ENCODE assay signal across 2 cellular contexts in the genomic region with DNA sequence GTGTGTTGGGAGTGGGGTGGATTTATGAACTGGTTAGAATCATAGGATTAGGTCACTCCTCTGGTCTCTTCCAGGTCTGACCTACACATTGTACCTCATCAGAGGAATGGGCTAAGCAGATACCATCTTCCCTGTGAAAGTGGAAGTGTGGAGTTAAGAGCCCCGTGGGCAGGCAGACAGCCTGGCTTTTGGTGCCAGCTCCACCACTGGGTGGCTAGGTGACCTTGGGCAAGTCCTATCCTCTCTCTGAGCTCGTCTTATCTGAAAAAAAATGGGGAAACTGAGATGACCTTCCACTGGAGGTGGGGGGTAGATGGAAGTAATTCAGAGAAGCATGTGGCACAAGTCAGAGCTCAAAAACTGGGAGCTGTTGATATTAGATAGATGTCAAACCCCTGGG.
TF ChIP-seq lines count a peak whose summit lies in the region.

No MANE protein-coding gene starts in this region.

TF ChIP-seq in SK-N-SH treated with all-trans-retinoic acid at 6 μM for 48 hours, 23 proteins besides CTCF, POLR2A, EP300 and RAD21 (continued from another document):
- TF ChIP-seq CSDC2 (CRISPR knock-in tag; IDR thresholded peaks at IDR 0.05) (no peak), ESRRG (CRISPR knock-in tag; IDR thresholded peaks at IDR 0.05) (no peak), ZNF8 (CRISPR knock-in tag; IDR thresholded peaks at IDR 0.05) (no peak), BACH2 (CRISPR knock-in tag; IDR thresholded peaks at IDR 0.05; ENCODE audit: borderline replicate concordance) (no peak), GLIS3 (CRISPR knock-in tag; IDR thresholded peaks at IDR 0.05) (no peak), ZFP30 (CRISPR knock-in tag; IDR thresholded peaks at IDR 0.05) (no peak), TOX (CRISPR knock-in tag; IDR thresholded peaks at IDR 0.05; ENCODE audit: borderline replicate concordance) (no peak), SNAI2 (CRISPR knock-in tag; IDR thresholded peaks at IDR 0.05) (no peak), ZFP3 (CRISPR knock-in tag; IDR thresholded peaks at IDR 0.05) (no peak), ZNF565 (CRISPR knock-in tag; conservative IDR thresholded peaks at IDR 0.05; ENCODE audit: low read depth) (no peak), ZC3H10 (CRISPR knock-in tag; IDR thresholded peaks at IDR 0.05) (no peak), PPARA (CRISPR knock-in tag; IDR thresholded peaks at IDR 0.05; ENCODE audit: borderline replicate concordance) (no peak), ARNTL (CRISPR knock-in tag; IDR thresholded peaks at IDR 0.05; ENCODE audit: borderline replicate concordance, low read depth) (no peak)
- TF ChIP-seq, protein P1, sequence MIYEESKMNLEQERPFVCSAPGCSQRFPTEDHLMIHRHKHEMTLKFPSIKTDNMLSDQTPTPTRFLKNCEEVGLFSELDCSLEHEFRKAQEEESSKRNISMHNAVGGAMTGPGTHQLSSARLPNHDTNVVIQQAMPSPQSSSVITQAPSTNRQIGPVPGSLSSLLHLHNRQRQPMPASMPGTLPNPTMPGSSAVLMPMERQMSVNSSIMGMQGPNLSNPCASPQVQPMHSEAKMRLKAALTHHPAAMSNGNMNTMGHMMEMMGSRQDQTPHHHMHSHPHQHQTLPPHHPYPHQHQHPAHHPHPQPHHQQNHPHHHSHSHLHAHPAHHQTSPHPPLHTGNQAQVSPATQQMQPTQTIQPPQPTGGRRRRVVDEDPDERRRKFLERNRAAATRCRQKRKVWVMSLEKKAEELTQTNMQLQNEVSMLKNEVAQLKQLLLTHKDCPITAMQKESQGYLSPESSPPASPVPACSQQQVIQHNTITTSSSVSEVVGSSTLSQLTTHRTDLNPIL (CRISPR knock-in tag; IDR thresholded peaks at IDR 0.05; ENCODE audit: low read depth) = no peak
- TF ChIP-seq, protein P2, sequence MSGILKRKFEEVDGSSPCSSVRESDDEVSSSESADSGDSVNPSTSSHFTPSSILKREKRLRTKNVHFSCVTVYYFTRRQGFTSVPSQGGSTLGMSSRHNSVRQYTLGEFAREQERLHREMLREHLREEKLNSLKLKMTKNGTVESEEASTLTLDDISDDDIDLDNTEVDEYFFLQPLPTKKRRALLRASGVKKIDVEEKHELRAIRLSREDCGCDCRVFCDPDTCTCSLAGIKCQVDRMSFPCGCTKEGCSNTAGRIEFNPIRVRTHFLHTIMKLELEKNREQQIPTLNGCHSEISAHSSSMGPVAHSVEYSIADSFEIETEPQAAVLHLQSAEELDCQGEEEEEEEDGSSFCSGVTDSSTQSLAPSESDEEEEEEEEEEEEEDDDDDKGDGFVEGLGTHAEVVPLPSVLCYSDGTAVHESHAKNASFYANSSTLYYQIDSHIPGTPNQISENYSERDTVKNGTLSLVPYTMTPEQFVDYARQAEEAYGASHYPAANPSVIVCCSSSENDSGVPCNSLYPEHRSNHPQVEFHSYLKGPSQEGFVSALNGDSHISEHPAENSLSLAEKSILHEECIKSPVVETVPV (CRISPR knock-in tag; IDR thresholded peaks at IDR 0.05) = no peak
- TF ChIP-seq, protein P3, sequence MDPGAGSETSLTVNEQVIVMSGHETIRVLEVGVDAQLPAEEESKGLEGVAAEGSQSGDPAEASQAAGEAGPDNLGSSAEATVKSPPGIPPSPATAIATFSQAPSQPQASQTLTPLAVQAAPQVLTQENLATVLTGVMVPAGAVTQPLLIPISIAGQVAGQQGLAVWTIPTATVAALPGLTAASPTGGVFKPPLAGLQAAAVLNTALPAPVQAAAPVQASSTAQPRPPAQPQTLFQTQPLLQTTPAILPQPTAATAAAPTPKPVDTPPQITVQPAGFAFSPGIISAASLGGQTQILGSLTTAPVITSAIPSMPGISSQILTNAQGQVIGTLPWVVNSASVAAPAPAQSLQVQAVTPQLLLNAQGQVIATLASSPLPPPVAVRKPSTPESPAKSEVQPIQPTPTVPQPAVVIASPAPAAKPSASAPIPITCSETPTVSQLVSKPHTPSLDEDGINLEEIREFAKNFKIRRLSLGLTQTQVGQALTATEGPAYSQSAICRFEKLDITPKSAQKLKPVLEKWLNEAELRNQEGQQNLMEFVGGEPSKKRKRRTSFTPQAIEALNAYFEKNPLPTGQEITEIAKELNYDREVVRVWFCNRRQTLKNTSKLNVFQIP (CRISPR knock-in tag; IDR thresholded peaks at IDR 0.05; ENCODE audit: borderline replicate concordance, low read depth) = no peak
- TF ChIP-seq, protein P4, sequence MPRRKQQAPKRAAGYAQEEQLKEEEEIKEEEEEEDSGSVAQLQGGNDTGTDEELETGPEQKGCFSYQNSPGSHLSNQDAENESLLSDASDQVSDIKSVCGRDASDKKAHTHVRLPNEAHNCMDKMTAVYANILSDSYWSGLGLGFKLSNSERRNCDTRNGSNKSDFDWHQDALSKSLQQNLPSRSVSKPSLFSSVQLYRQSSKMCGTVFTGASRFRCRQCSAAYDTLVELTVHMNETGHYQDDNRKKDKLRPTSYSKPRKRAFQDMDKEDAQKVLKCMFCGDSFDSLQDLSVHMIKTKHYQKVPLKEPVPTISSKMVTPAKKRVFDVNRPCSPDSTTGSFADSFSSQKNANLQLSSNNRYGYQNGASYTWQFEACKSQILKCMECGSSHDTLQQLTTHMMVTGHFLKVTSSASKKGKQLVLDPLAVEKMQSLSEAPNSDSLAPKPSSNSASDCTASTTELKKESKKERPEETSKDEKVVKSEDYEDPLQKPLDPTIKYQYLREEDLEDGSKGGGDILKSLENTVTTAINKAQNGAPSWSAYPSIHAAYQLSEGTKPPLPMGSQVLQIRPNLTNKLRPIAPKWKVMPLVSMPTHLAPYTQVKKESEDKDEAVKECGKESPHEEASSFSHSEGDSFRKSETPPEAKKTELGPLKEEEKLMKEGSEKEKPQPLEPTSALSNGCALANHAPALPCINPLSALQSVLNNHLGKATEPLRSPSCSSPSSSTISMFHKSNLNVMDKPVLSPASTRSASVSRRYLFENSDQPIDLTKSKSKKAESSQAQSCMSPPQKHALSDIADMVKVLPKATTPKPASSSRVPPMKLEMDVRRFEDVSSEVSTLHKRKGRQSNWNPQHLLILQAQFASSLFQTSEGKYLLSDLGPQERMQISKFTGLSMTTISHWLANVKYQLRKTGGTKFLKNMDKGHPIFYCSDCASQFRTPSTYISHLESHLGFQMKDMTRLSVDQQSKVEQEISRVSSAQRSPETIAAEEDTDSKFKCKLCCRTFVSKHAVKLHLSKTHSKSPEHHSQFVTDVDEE (CRISPR knock-in tag; IDR thresholded peaks at IDR 0.05) = no peak
- TF ChIP-seq, protein P5, sequence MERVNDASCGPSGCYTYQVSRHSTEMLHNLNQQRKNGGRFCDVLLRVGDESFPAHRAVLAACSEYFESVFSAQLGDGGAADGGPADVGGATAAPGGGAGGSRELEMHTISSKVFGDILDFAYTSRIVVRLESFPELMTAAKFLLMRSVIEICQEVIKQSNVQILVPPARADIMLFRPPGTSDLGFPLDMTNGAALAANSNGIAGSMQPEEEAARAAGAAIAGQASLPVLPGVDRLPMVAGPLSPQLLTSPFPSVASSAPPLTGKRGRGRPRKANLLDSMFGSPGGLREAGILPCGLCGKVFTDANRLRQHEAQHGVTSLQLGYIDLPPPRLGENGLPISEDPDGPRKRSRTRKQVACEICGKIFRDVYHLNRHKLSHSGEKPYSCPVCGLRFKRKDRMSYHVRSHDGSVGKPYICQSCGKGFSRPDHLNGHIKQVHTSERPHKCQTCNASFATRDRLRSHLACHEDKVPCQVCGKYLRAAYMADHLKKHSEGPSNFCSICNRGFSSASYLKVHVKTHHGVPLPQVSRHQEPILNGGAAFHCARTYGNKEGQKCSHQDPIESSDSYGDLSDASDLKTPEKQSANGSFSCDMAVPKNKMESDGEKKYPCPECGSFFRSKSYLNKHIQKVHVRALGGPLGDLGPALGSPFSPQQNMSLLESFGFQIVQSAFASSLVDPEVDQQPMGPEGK (CRISPR knock-in tag; IDR thresholded peaks at IDR 0.05; ENCODE audit: borderline replicate concordance) = no peak

TF ChIP-seq in SK-N-SH, 30 proteins besides CTCF, POLR2A, EP300 and RAD21:
- TF ChIP-seq, protein P6, sequence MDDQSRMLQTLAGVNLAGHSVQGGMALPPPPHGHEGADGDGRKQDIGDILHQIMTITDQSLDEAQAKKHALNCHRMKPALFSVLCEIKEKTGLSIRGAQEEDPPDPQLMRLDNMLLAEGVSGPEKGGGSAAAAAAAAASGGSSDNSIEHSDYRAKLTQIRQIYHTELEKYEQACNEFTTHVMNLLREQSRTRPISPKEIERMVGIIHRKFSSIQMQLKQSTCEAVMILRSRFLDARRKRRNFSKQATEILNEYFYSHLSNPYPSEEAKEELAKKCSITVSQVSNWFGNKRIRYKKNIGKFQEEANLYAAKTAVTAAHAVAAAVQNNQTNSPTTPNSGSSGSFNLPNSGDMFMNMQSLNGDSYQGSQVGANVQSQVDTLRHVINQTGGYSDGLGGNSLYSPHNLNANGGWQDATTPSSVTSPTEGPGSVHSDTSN (IDR thresholded peaks at IDR 0.05) = no peak
- TF ChIP-seq JUND (IDR thresholded peaks at IDR 0.05) = no peak
- no peak for TF ChIP-seq GABPA (IDR thresholded peaks at IDR 0.05; ENCODE audit: low read depth)
- no peak for TF ChIP-seq MEF2A (IDR thresholded peaks at IDR 0.05; ENCODE audit: borderline replicate concordance, low read depth)
- no peak for TF ChIP-seq FOXJ3 (CRISPR knock-in tag; IDR thresholded peaks at IDR 0.05)
- no peak for TF ChIP-seq SIN3A (IDR thresholded peaks at IDR 0.05; ENCODE audit: borderline replicate concordance, low read depth, low read length)
- no peak for TF ChIP-seq RCOR1 (IDR thresholded peaks at IDR 0.05; ENCODE audit: low read length)
- no peak for TF ChIP-seq YY1 (IDR thresholded peaks at IDR 0.05; ENCODE audit: low read depth)
- no peak for TF ChIP-seq ELF1 (IDR thresholded peaks at IDR 0.05)
- TF ChIP-seq FOXM1 (IDR thresholded peaks at IDR 0.05; ENCODE audit: low read depth) = no peak
- TF ChIP-seq TCF12 (IDR thresholded peaks at IDR 0.05) = no peak
- TF ChIP-seq RXRA (IDR thresholded peaks at IDR 0.05; ENCODE audit: borderline replicate concordance, low read depth) = no peak
- no peak for TF ChIP-seq NFIC (IDR thresholded peaks at IDR 0.05; ENCODE audit: borderline replicate concordance)
- no peak for TF ChIP-seq GATA2 (CRISPR knock-in tag; IDR thresholded peaks at IDR 0.05)
- no peak for TF ChIP-seq MXI1 (IDR thresholded peaks at IDR 0.05; ENCODE audit: low read depth, low read length)
- no peak for TF ChIP-seq FOSL2 (IDR thresholded peaks at IDR 0.05; ENCODE audit: borderline replicate concordance, low read depth)
- TF ChIP-seq, protein P7, sequence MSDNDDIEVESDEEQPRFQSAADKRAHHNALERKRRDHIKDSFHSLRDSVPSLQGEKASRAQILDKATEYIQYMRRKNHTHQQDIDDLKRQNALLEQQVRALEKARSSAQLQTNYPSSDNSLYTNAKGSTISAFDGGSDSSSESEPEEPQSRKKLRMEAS (IDR thresholded peaks at IDR 0.05; ENCODE audit: low read depth) = no peak
- TF ChIP-seq, protein P8, sequence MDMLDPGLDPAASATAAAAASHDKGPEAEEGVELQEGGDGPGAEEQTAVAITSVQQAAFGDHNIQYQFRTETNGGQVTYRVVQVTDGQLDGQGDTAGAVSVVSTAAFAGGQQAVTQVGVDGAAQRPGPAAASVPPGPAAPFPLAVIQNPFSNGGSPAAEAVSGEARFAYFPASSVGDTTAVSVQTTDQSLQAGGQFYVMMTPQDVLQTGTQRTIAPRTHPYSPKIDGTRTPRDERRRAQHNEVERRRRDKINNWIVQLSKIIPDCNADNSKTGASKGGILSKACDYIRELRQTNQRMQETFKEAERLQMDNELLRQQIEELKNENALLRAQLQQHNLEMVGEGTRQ (IDR thresholded peaks at IDR 0.05; ENCODE audit: borderline replicate concordance, low read depth, low read length) = no peak
- TF ChIP-seq, protein P9, sequence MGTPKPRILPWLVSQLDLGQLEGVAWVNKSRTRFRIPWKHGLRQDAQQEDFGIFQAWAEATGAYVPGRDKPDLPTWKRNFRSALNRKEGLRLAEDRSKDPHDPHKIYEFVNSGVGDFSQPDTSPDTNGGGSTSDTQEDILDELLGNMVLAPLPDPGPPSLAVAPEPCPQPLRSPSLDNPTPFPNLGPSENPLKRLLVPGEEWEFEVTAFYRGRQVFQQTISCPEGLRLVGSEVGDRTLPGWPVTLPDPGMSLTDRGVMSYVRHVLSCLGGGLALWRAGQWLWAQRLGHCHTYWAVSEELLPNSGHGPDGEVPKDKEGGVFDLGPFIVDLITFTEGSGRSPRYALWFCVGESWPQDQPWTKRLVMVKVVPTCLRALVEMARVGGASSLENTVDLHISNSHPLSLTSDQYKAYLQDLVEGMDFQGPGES (IDR thresholded peaks at IDR 0.05; ENCODE audit: low read depth, low read length) = no peak
- TF ChIP-seq TAF1 (IDR thresholded peaks at IDR 0.05; ENCODE audit: borderline replicate concordance, low read depth, low read length) = no peak
